8 cellular contexts compared by ENCODE assay signal in the genomic region with DNA sequence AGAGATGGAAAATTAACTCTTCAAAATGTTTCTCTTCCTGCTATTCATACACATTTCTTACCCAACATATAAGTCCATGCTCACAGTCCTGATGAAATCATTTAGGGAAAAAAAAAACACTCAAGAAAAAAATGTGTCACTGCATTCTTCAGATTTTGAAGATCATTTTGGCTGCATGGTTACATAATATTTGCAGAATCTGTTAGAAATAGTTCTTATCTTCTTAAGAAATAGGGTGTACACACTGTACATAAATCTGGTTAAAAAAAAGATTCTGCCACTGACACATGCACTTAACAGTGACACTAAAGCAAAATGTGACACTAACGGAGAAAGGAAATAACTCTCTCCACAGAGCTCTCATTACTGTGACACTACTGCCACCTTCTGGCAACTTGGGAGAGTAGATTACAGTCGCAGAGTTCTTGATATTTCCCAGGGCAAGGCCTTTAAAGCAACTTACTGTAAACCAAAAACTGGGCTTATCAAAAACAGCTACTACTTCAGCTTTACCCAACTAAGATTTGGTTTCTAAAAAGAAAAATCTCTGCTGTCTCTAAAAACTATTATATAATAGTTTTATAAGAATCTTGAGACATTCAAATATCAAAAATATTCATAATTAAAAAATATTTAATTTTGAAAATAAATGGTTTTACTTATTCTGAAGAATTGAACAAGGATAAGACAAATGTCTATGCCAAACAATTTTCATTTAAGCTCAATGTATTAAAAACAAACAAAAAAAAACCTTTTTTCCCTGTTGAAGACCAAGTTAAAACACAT.
DNase-seq lines count a peak whose midpoint lies in the region; ATAC-seq and TF ChIP-seq lines count a peak whose summit lies in the region.

No MANE protein-coding gene starts in this region.

- no peak overlapping the region for H3K4me3 ChIP-seq in fibroblast of lung (replicated peaks in 1 of 4; ENCODE audit: control extremely low read depth in 1 of 4, insufficient read depth in 1 of 4, low read depth in 3 of 4, low read length in 4 of 4)
- no peak overlapping the region for H3K4me3 ChIP-seq in neural progenitor cell
- no peak overlapping the region for H3K4me3 ChIP-seq in upper lobe of left lung

- peaks cover 8% of the 10 kb centered on the region for H3K36me3 Mint-ChIP-seq in neural progenitor cell

- H3K36me3 ChIP-seq in fibroblast of lung (ENCODE audit: control insufficient read depth, insufficient read depth, low read length), result no peaks in the 10 kb centered on the region
- no peaks in the 10 kb centered on the region for H3K36me3 ChIP-seq in neural progenitor cell
- H3K36me3 ChIP-seq in upper lobe of left lung, result peaks cover 0 to 30% (median 7%) of the 10 kb centered on the region in 4 donors

- no peaks in the 10 kb centered on the region for H3K27me3 Mint-ChIP-seq in neural progenitor cell (ENCODE audit: insufficient read depth, low read depth)

- H3K79me2 ChIP-seq in fibroblast of lung (ENCODE audit: control insufficient read depth, insufficient read depth, low read length) (no peaks in the 10 kb centered on the region), neural progenitor cell (ENCODE audit: low read depth) (peaks cover 4% of the 10 kb centered on the region)

- H3K4me2 ChIP-seq in fibroblast of lung (ENCODE audit: extremely low read depth, insufficient read depth, low read length) (no peak overlapping the region), neural progenitor cell (no peak overlapping the region)

- WGBS in upper lobe of left lung, 2 donors, result 0 to 5% methylated on average over 2 of the region's 2 CpGs

- H3K27me3 ChIP-seq in fibroblast of lung (ENCODE audit: control insufficient read depth, insufficient read depth, low read length) (no peaks in the 10 kb centered on the region), neural progenitor cell (no peaks in the 10 kb centered on the region), upper lobe of left lung (no peaks in the 10 kb centered on the region)

- TF ChIP-seq EP300 in upper lobe of left lung (IDR thresholded peaks at IDR 0.05), result no peak

- H3K4me3 Mint-ChIP-seq in neural progenitor cell, result no peak overlapping the region

- H3K27ac Mint-ChIP-seq in neural progenitor cell, result no peak overlapping the region

- no peaks in the 10 kb centered on the region for H4K20me1 ChIP-seq in fibroblast of lung (ENCODE audit: control insufficient read depth, extremely low read depth, insufficient read depth, low read length)
- H4K20me1 ChIP-seq in neural progenitor cell (ENCODE audit: low read depth), result peaks cover 41% of the 10 kb centered on the region

- no peaks in the 10 kb centered on the region for H3K9me3 Mint-ChIP-seq in neural progenitor cell

- ATAC-seq in GM21529 (IDR thresholded peaks at IDR 0.05; ENCODE audit: unreplicated experiment) (peak; percentile 94), upper lobe of left lung (ENCODE audit: low FRiP score in 2 of 2) (peak; percentile 88 to 89)

- peak; percentile 87 for DNase-seq in EH (ENCODE audit: low read depth)
- DNase-seq in HuH-7 (ENCODE audit: low spot score), result peak; percentile 56
- DNase-seq in NOMO-1 treated with dmso at 0.1 percent for 144 hours (lab: John Stamatoyannopoulos, UW; ENCODE audit: unreplicated experiment), result peak; percentile 23
- peak; percentile 50 for DNase-seq in activated CD8-positive, alpha-beta memory T cell treated with anti-CD3 and anti-CD28 coated beads, Interleukin-2, amount 50 U/mL, for 24 hours (ENCODE audit: extremely low read depth)
- DNase-seq in fibroblast of lung (ENCODE audit: low read depth in 2 of 2), result peak; percentile 72 to 85
- peak; percentile 89 for DNase-seq in neural progenitor cell (ENCODE audit: low spot score)
- DNase-seq in upper lobe of left lung, result no peak

- TF ChIP-seq CTCF in fibroblast of lung (conservative IDR thresholded peaks at IDR 0.05 in 1 of 2, IDR thresholded peaks at IDR 0.05 in 1 of 2; ENCODE audit: low read depth in 1 of 2, low read length in 2 of 2), result peak; percentile 83 to 90
- peak; percentile 94 for TF ChIP-seq CTCF in neural progenitor cell (IDR thresholded peaks at IDR 0.05)
- peak; percentile 60 to 86 (median 78) for TF ChIP-seq CTCF in upper lobe of left lung (IDR thresholded peaks at IDR 0.05)

- H3K9ac ChIP-seq in fibroblast of lung (ENCODE audit: insufficient read depth, low read length) (no peak overlapping the region), neural progenitor cell (no peak overlapping the region)

- H3F3A ChIP-seq in neural progenitor cell (ENCODE audit: low read depth), result peaks cover 23% of the 10 kb centered on the region

- H3K27ac ChIP-seq in fibroblast of lung (ENCODE audit: insufficient read depth, low read length) (no peak overlapping the region), neural progenitor cell (no peak overlapping the region), upper lobe of left lung (no peak overlapping the region)

- H3K9me3 ChIP-seq in fibroblast of lung (ENCODE audit: control insufficient read depth, insufficient read depth, low read depth, low read length), result no peaks in the 10 kb centered on the region
- no peaks in the 10 kb centered on the region for H3K9me3 ChIP-seq in neural progenitor cell (ENCODE audit: low read depth)
- H3K9me3 ChIP-seq in upper lobe of left lung, result no peaks in the 10 kb centered on the region

- H2AFZ ChIP-seq in fibroblast of lung (ENCODE audit: low read length) (no peak overlapping the region), neural progenitor cell (replicated peaks) (no peak overlapping the region)

- peaks cover 30% of the 10 kb centered on the region for H3K4me1 Mint-ChIP-seq in neural progenitor cell

- no peak for TF ChIP-seq POLR2A in upper lobe of left lung (IDR thresholded peaks at IDR 0.05)

- H3K4me1 ChIP-seq in fibroblast of lung (ENCODE audit: control insufficient read depth, extremely low read depth, insufficient read depth, low read length) (no peaks in the 10 kb centered on the region), neural progenitor cell (peaks cover 24% of the 10 kb centered on the region), upper lobe of left lung (peaks cover 0 to 17% (median 15%) of the 10 kb centered on the region in 4 donors)

Comparison
In these comparisons a context has a peak if more than half of its experiments do, and no peak if none do; other contexts are left out.
1. DNase-seq: peak in EH (single experiment), HuH-7 (single experiment), NOMO-1 treated with dmso at 0.1 percent for 144 hours (single experiment), activated CD8-positive, alpha-beta memory T cell treated with anti-CD3 and anti-CD28 coated beads, Interleukin-2, amount 50 U/mL, for 24 hours (single experiment), fibroblast of lung (2 of 2) and neural progenitor cell (single experiment); none in upper lobe of left lung (0 of 2).
2. Peak in every context shown above with its lines, with median percentiles within 50 percentile points of each other: CTCF ChIP-seq.